9 cellular contexts compared by ENCODE assay signal in the genomic region with DNA sequence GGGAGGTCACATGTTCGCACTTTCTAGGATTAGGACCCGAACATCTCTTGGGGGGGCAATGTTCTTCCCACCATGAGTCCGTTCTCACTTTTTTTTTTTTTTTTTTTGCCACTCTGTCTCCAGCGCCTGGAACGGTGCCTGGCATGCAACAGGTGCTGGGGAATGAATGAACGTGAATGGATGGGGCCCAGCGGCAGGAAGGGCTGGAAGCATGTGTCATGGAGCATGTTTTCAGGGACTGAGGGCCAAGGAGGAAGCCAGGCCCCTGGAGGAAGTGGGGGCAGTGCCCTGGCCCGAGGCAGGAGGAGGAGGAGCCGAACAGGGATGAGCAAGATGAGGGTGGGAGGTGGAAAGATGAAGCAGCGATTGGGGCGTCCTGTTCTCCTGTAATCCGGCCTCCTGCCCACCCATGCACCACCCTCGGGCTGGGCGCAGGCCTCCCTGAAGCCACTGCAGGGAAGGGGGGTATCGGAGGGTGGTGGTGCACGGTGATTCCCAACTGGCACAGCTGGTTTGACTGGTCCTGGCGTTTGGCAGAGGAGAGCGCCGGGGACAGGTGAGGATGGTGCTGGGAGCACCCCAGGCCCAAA. TPM values are rescaled to one million over a fixed set of nuclear protein-coding genes. Genes with fewer than 3 reads are reported as not detected.
DNase-seq lines count a peak whose midpoint lies in the region; ATAC-seq and TF ChIP-seq lines count a peak whose summit lies in the region.
"Had no signal": no experiment of that assay in that cellular context is flagged by ENCODE, and none has a peak within 500 bp of the region (broad histone marks: within the 10 kb centered on the region; RNA-seq: fewer than 3 reads in every experiment).

No MANE protein-coding gene starts in this region.

- H3K4me3 Mint-ChIP-seq in stimulated activated effector memory CD8-positive, alpha-beta T cell treated with anti-CD3 and anti-CD28 coated beads, Interleukin-12 subunit alpha, Interleukin-12 subunit beta, amount 100 ng/mL, for 72 hours, result no peak overlapping the region
- H3K4me3 Mint-ChIP-seq in activated T-cell treated with anti-CD3 and anti-CD28 coated beads, Interleukin-2, amount 50 U/mL, for 4 hours, result no peak overlapping the region

- TF ChIP-seq RAD21 in HCT116 (IDR thresholded peaks at IDR 0.05; ENCODE audit: low read depth), result no peak

- CTCF ChIA-PET in HCT116 (lab: Charles Lee), result no interaction called here

- TF ChIP-seq CTCF in HCT116 (IDR thresholded peaks at IDR 0.05 in 2 of 3, conservative IDR thresholded peaks at IDR 0.05 in 1 of 3; ENCODE audit: borderline replicate concordance in 1 of 3, insufficient read depth in 1 of 3, low read depth in 2 of 3, low read length in 2 of 3) (no peak), foreskin fibroblast (IDR thresholded peaks at IDR 0.05; ENCODE audit: low read depth, low read length) (no peak)

- no peak overlapping the region for H3K27ac Mint-ChIP-seq in stimulated activated effector memory CD8-positive, alpha-beta T cell treated with anti-CD3 and anti-CD28 coated beads, Interleukin-12 subunit alpha, Interleukin-12 subunit beta, amount 100 ng/mL, for 72 hours

- peaks cover 2% of the 10 kb centered on the region for H3K27me3 Mint-ChIP-seq in activated T-cell treated with anti-CD3 and anti-CD28 coated beads, Interleukin-2, amount 50 U/mL, for 4 hours (ENCODE audit: low read depth)

- peaks cover 11 to 22% of the 10 kb centered on the region in 2 experiments for H3K4me1 ChIP-seq in HCT116 (ENCODE audit: control insufficient read depth in 1 of 2, insufficient read depth in 2 of 2, low read length in 2 of 2)

- no peaks in the 10 kb centered on the region for H3K4me1 Mint-ChIP-seq in stimulated activated effector memory CD8-positive, alpha-beta T cell treated with anti-CD3 and anti-CD28 coated beads, Interleukin-12 subunit alpha, Interleukin-12 subunit beta, amount 100 ng/mL, for 72 hours
- H3K4me1 Mint-ChIP-seq in activated T-cell treated with anti-CD3 and anti-CD28 coated beads, Interleukin-2, amount 50 U/mL, for 4 hours (ENCODE audit: low read depth), result no peaks in the 10 kb centered on the region

- no peaks in the 10 kb centered on the region for H3K9me3 ChIP-seq in HCT116 (ENCODE audit: control insufficient read depth in 1 of 2, insufficient read depth in 1 of 2, low read depth in 1 of 2, low read length in 2 of 2)

- no TSS peak for BruUV-seq in HCT116 (replicated peaks; lab: Mats Ljungman, UMichigan)

- H3K4me3 ChIP-seq in HCT116 (replicated peaks in 1 of 2; ENCODE audit: low read depth in 1 of 2, low read length in 2 of 2), result peak overlapping the region; percentile 35 to 36
- H3K4me3 ChIP-seq in foreskin fibroblast (ENCODE audit: low read depth in 1 of 2, low read length in 2 of 2), result no peak overlapping the region
- H3K4me3 ChIP-seq: cardiac muscle cell had no signal

- peak overlapping the region; percentile 72 for H3K27ac ChIP-seq in HCT116 (ENCODE audit: low read depth, low read length)
- H3K27ac ChIP-seq: cardiac muscle cell had no signal

- peaks cover 7% of the 10 kb centered on the region for H3K36me3 Mint-ChIP-seq in stimulated activated effector memory CD8-positive, alpha-beta T cell treated with anti-CD3 and anti-CD28 coated beads, Interleukin-12 subunit alpha, Interleukin-12 subunit beta, amount 100 ng/mL, for 72 hours
- no peaks in the 10 kb centered on the region for H3K36me3 Mint-ChIP-seq in activated T-cell treated with anti-CD3 and anti-CD28 coated beads, Interleukin-2, amount 50 U/mL, for 4 hours (ENCODE audit: insufficient read depth)

- TF ChIP-seq POLR2A in HCT116 (IDR thresholded peaks at IDR 0.05; ENCODE audit: borderline replicate concordance, extremely low read depth, insufficient read depth, insufficient read length), result no peak

- H3K9me2 ChIP-seq in HCT116 (ENCODE audit: insufficient read depth), result no peaks in the 10 kb centered on the region

- POLR2A ChIA-PET in HCT116 (lab: Charles Lee), result no interaction called here

- peak; percentile 88 for ATAC-seq in HCT116
- ATAC-seq in stimulated activated effector memory CD8-positive, alpha-beta T cell treated with anti-CD3 and anti-CD28 coated beads, Interleukin-12 subunit alpha, Interleukin-12 subunit beta, amount 100 ng/mL, for 72 hours, result peak; percentile 32
- no peak for ATAC-seq in activated T-cell treated with anti-CD3 and anti-CD28 coated beads, Interleukin-2, amount 50 U/mL, for 4 hours

- RAD21 ChIA-PET in HCT116 (lab: Charles Lee; ENCODE audit: low non-redundant PET in 1 of 2, low total read pairs in 2 of 2, uncharacterized antibody in 2 of 2, unreplicated experiment in 2 of 2), result no interaction called here

- H3K36me3 ChIP-seq in HCT116 (ENCODE audit: control insufficient read depth in 1 of 2, insufficient read depth in 2 of 2, low read length in 2 of 2), result no peaks in the 10 kb centered on the region
- H3K36me3 ChIP-seq: cardiac muscle cell had no signal

- peak overlapping the region; percentile 34 for H3K9ac ChIP-seq in HCT116 (ENCODE audit: low read length)

- H3K79me2 ChIP-seq in HCT116 (ENCODE audit: insufficient read depth, low read length), result no peaks in the 10 kb centered on the region

- H2AFZ ChIP-seq in HCT116 (ENCODE audit: low read depth, low read length, poor library complexity, severe bottlenecking), result peak overlapping the region; percentile 92

- H3K9me3 Mint-ChIP-seq in stimulated activated effector memory CD8-positive, alpha-beta T cell treated with anti-CD3 and anti-CD28 coated beads, Interleukin-12 subunit alpha, Interleukin-12 subunit beta, amount 100 ng/mL, for 72 hours, result no peaks in the 10 kb centered on the region
- H3K9me3 Mint-ChIP-seq in activated T-cell treated with anti-CD3 and anti-CD28 coated beads, Interleukin-2, amount 50 U/mL, for 4 hours, result no peaks in the 10 kb centered on the region

- no peaks in the 10 kb centered on the region for H3K27me3 ChIP-seq in HCT116 (ENCODE audit: insufficient read depth, low read length)
- H3K27me3 ChIP-seq: cardiac muscle cell had no signal

- peak overlapping the region; percentile 69 for H3K4me2 ChIP-seq in HCT116 (ENCODE audit: low read length)

- peak; percentile 53 for DNase-seq in HCT116 (ENCODE audit: low read depth, low spot score)
- DNase-seq in RKO (ENCODE audit: low spot score), result peak; percentile 78
- DNase-seq in foreskin fibroblast, result peak; percentile 59 to 85
- DNase-seq in stimulated activated effector memory CD8-positive, alpha-beta T cell treated with anti-CD3 and anti-CD28 coated beads, Interleukin-12 subunit alpha, Interleukin-12 subunit beta, amount 100 ng/mL, for 72 hours (ENCODE audit: low spot score in 2 of 2), result no peak
- DNase-seq in activated T-cell treated with anti-CD3 and anti-CD28 coated beads, Interleukin-2, amount 50 U/mL, for 1 hour, result no peak
- DNase-seq in activated T-cell treated with anti-CD3 and anti-CD28 coated beads, Interleukin-2, amount 50 U/mL, for 4 hours, result no peak
- no peak for DNase-seq in SKM-1 treated with dmso at 0.1 percent for 144 hours (lab: John Stamatoyannopoulos, UW; ENCODE audit: unreplicated experiment)
- DNase-seq: T-helper 9 cell had no signal

- no peaks in the 10 kb centered on the region for H4K20me1 ChIP-seq in HCT116 (ENCODE audit: insufficient read depth)

- intact Hi-C loops in HCT116 (cut with micrococcal nuclease), result loop anchor here (2.0 kb wide), 1 partner anchor 26 kb away; no protein-coding TSS in a partner anchor

TF ChIP-seq in HCT116, 20 proteins besides CTCF, POLR2A, EP300 and RAD21:
- TF ChIP-seq ZFX (IDR thresholded peaks at IDR 0.05) (peak; percentile 31; the same call in 1 of the 2 replicates), TCF7L2 (IDR thresholded peaks at IDR 0.05; ENCODE audit: borderline replicate concordance, extremely low read depth, insufficient read depth, insufficient read length) (no peak), YY1 (IDR thresholded peaks at IDR 0.05; ENCODE audit: extremely low read depth, insufficient replicate concordance, low read depth, low read length) (peak; percentile 56), CBX3 (IDR thresholded peaks at IDR 0.05; ENCODE audit: low read depth) (peak; percentile 94), SP1 (IDR thresholded peaks at IDR 0.05; ENCODE audit: low read depth) (peak; percentile 87), SIN3A (IDR thresholded peaks at IDR 0.05; ENCODE audit: low read depth) (0 out of 2 replicates have a peak, but pooled peaks have one; percentile 49), FOSL1 (IDR thresholded peaks at IDR 0.05; ENCODE audit: low read depth) (no peak), POLR2AphosphoS5 (IDR thresholded peaks at IDR 0.05; ENCODE audit: low read depth, low read length) (peak; percentile 76)
- TF ChIP-seq, protein P1, sequence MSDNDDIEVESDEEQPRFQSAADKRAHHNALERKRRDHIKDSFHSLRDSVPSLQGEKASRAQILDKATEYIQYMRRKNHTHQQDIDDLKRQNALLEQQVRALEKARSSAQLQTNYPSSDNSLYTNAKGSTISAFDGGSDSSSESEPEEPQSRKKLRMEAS (IDR thresholded peaks at IDR 0.05), result peak; percentile 89
- TF ChIP-seq, protein P2, sequence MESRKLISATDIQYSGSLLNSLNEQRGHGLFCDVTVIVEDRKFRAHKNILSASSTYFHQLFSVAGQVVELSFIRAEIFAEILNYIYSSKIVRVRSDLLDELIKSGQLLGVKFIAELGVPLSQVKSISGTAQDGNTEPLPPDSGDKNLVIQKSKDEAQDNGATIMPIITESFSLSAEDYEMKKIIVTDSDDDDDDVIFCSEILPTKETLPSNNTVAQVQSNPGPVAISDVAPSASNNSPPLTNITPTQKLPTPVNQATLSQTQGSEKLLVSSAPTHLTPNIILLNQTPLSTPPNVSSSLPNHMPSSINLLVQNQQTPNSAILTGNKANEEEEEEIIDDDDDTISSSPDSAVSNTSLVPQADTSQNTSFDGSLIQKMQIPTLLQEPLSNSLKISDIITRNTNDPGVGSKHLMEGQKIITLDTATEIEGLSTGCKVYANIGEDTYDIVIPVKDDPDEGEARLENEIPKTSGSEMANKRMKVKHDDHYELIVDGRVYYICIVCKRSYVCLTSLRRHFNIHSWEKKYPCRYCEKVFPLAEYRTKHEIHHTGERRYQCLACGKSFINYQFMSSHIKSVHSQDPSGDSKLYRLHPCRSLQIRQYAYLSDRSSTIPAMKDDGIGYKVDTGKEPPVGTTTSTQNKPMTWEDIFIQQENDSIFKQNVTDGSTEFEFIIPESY (IDR thresholded peaks at IDR 0.05; ENCODE audit: extremely low read depth, insufficient replicate concordance, low read length), result no peak

RNA-seq across cellular contexts. Expression of a gene that starts 8.8 kb away (rescaled TPM):
- 4.8 TPM for total RNA-seq in HCT116 (2021; ENCODE audit: unreplicated experiment)
- polyA plus RNA-seq in HCT116 (2012), result 7.1 and 8.1 TPM in 2 replicates
- total RNA-seq in activated T-cell treated with anti-CD3 and anti-CD28 coated beads, Interleukin-2, amount 50 U/mL, for 4 hours, result not detected
- total RNA-seq: cardiac muscle cell had no signal

RNA-seq across cellular contexts. Expression of a gene that starts 31.6 kb away (rescaled TPM):
- 19.9 TPM for total RNA-seq in HCT116 (2021; ENCODE audit: unreplicated experiment)
- 8.9 and 12.1 TPM in 2 replicates for polyA plus RNA-seq in HCT116 (2012)
- total RNA-seq in activated T-cell treated with anti-CD3 and anti-CD28 coated beads, Interleukin-2, amount 50 U/mL, for 4 hours, result 1 to 10 TPM; 1.8 to 2.6 (median 2.0) TPM

Comparison
In these comparisons a context has a peak if more than half of its experiments do, and no peak if none do; other contexts are left out.
1. ATAC-seq: peak in HCT116 (single experiment) and stimulated activated effector memory CD8-positive, alpha-beta T cell treated with anti-CD3 and anti-CD28 coated beads, Interleukin-12 subunit alpha, Interleukin-12 subunit beta, amount 100 ng/mL, for 72 hours (single experiment); none in activated T-cell treated with anti-CD3 and anti-CD28 coated beads, Interleukin-2, amount 50 U/mL, for 4 hours (0 of 2).
2. DNase-seq: peak in HCT116 (single experiment), RKO (single experiment) and foreskin fibroblast (2 of 2); none in stimulated activated effector memory CD8-positive, alpha-beta T cell treated with anti-CD3 and anti-CD28 coated beads, Interleukin-12 subunit alpha, Interleukin-12 subunit beta, amount 100 ng/mL, for 72 hours (0 of 2), activated T-cell treated with anti-CD3 and anti-CD28 coated beads, Interleukin-2, amount 50 U/mL, for 1 hour (single experiment), activated T-cell treated with anti-CD3 and anti-CD28 coated beads, Interleukin-2, amount 50 U/mL, for 4 hours (single experiment) and SKM-1 treated with dmso at 0.1 percent for 144 hours (single experiment).
3. H3K4me3 ChIP-seq: peak in HCT116 (2 of 2); none in foreskin fibroblast (0 of 2).